In the genomic region with DNA sequence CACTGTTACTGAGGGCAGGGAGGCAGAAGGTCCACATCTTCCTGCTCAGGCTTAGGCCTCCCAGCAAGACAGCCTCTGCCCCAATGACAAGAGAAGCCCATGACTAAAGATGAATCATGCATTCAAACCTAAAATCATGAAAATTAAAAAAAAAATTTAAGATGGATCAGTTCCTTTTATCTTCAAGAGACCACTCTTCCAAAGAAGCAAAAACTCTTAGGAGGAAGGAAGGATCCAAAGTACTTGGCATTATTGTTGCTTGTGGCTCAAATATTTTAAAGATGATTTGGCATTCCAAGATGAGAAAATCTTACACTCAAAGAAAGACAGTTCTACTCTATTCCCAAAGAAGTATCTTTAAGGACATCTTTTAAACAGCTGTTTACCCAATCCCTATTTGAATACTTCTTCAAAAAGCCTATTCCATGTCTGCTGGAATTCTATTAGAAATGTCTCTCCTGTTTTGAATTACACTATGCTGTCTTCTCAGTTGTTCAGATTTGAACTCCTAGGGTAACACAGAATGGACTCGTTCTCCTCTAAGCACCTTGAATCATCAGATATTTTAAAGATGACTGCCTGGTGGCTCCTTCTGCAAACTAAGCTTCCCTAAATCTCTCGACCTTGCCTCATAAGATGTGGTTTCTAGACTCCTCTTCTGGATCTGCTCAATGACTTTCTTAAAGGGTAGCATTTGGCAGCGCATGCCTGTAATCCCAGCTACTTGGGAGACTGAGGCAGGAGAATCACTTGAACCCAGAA, we compare ENCODE assay signal across 1 cellular context.
TF ChIP-seq lines count a peak whose summit lies in the region.

No MANE protein-coding gene starts in this region.

TF ChIP-seq in SK-N-SH treated with all-trans-retinoic acid at 6 μM for 48 hours, 23 proteins besides CTCF, POLR2A, EP300 and RAD21:
- TF ChIP-seq CSRNP3 (CRISPR knock-in tag; IDR thresholded peaks at IDR 0.05) (no peak), ESRRG (CRISPR knock-in tag; IDR thresholded peaks at IDR 0.05) (no peak), SNAI2 (CRISPR knock-in tag; IDR thresholded peaks at IDR 0.05) (no peak), BACH2 (CRISPR knock-in tag; IDR thresholded peaks at IDR 0.05; ENCODE audit: borderline replicate concordance) (no peak), PPARA (CRISPR knock-in tag; IDR thresholded peaks at IDR 0.05; ENCODE audit: borderline replicate concordance) (no peak), ZC3H10 (CRISPR knock-in tag; IDR thresholded peaks at IDR 0.05) (no peak)
